In the genomic region with DNA sequence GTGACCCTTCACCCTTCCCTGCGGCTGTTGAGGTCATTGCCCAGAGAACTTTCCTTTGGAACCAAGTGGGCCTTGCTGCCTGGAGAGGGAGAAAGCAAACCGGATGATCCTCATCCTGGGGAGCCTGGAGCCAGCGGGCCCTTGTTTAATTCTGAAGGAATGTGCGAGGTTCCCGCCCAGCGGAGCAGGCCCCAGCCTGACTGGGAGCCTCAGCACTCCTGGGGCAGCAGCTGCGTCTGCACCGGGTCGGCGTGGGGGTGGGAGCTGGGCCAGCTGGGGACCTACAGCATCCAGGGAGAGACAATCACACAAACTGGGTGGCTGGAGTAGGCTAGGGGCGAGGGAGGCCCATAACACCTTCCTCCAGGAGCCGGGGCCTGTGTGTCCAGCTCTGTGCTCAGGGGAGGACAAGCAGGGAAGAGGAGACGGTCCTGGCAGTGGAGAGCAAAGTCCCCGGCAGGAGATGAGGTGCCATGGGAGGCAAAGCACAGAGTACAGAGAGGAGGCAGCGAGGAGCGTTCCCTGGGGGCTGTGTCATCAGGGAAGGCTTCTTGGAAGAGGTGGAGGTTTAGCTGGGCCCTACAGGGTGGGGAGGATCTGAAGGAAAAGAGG, we compare ENCODE assay signal across 11 cellular contexts.
DNase-seq lines count a peak whose midpoint lies in the region; ATAC-seq and TF ChIP-seq lines count a peak whose summit lies in the region.
"Had no signal": no experiment of that assay in that cellular context is flagged by ENCODE, and none has a peak within 500 bp of the region (broad histone marks: within the 10 kb centered on the region; RNA-seq: fewer than 3 reads in every experiment).

No MANE protein-coding gene starts in this region.

- H3K27ac ChIP-seq in colonic mucosa, result peak overlapping the region; percentile 32

- no peaks in the 10 kb centered on the region for H3K36me3 ChIP-seq in colonic mucosa
- no peaks in the 10 kb centered on the region for H3K36me3 ChIP-seq in skeletal muscle satellite cell (ENCODE audit: insufficient read depth, low read length)

- H3K9me3 ChIP-seq in colonic mucosa (no peaks in the 10 kb centered on the region), skeletal muscle satellite cell (replicated peaks; ENCODE audit: low read length) (no peaks in the 10 kb centered on the region)

- H3K9ac ChIP-seq in colonic mucosa (ENCODE audit: low read depth in 2 of 2, low read length in 2 of 2) (peak overlapping the region; percentile 9 to 18), skeletal muscle satellite cell (ENCODE audit: low read depth, low read length) (peak overlapping the region; percentile 46)

- ATAC-seq in left lobe of liver (peak; percentile 86), HG02884 (IDR thresholded peaks at IDR 0.05; ENCODE audit: unreplicated experiment) (no peak)
- ATAC-seq: GM12878 had no signal

- peak; percentile 29 for DNase-seq in G401 (ENCODE audit: low spot score)
- no peak for DNase-seq in colonic mucosa
- peak; percentile 74 for DNase-seq in left lobe of liver (ENCODE audit: low spot score)
- no peak for DNase-seq in RPMI8226
- no peak for DNase-seq in NCI-H82 (lab: John Stamatoyannopoulos, UW)
- no peak for DNase-seq in A172 (ENCODE audit: low spot score)
- DNase-seq: CD8-positive, alpha-beta memory T cell; MV-4-11 had no signal

- H3K4me3 ChIP-seq in colonic mucosa (no peak overlapping the region), skeletal muscle satellite cell (ENCODE audit: low read length) (no peak overlapping the region)
- H3K4me3 ChIP-seq: GM12878 had no signal

- no peak overlapping the region for H3K4me2 ChIP-seq in skeletal muscle satellite cell (ENCODE audit: low read length)

- in situ Hi-C loops in G401 (cut with HindIII; ENCODE audit: low sequenced_read_pairs), result no loop called here

- H3K4me1 ChIP-seq in colonic mucosa (no peaks in the 10 kb centered on the region), skeletal muscle satellite cell (ENCODE audit: control insufficient read depth, insufficient read depth, low read length) (peaks cover 16% of the 10 kb centered on the region)

- intact Hi-C loops in colonic mucosa (cut with DNase I), result loop anchor here (10.0 kb wide), 2 partner anchors 380 to 630 kb away; no protein-coding TSS in a partner anchor

- no peak for TF ChIP-seq CTCF in colonic mucosa (IDR thresholded peaks at IDR 0.05)

- H3K27me3 ChIP-seq in colonic mucosa (no peaks in the 10 kb centered on the region), skeletal muscle satellite cell (ENCODE audit: control insufficient read depth, insufficient read depth, low read length) (no peaks in the 10 kb centered on the region)

Comparison
In these comparisons a context has a peak if more than half of its experiments do, and no peak if none do; other contexts are left out.
1. DNase-seq: peak in G401 (single experiment) and left lobe of liver (single experiment); none in colonic mucosa (single experiment), RPMI8226 (single experiment), NCI-H82 (single experiment) and A172 (single experiment).